Comparison of ENCODE assay signal across 9 cellular contexts in genomic region chr10:98170249-98171117, GRCh38. TPM values are rescaled to one million over a fixed set of nuclear protein-coding genes. Genes with fewer than 3 reads are reported as not detected.
DNase-seq lines count a peak whose midpoint lies in the region; ATAC-seq and TF ChIP-seq lines count a peak whose summit lies in the region.
"Had no signal": no experiment of that assay in that cellular context is flagged by ENCODE, and none has a peak within 500 bp of the region (broad histone marks: within the 10 kb centered on the region; RNA-seq: fewer than 3 reads in every experiment).

No MANE protein-coding gene starts in this region.

- H3K36me3 Mint-ChIP-seq in natural killer cell = no peaks in the 10 kb centered on the region

- TF ChIP-seq RAD21 in Ishikawa (IDR thresholded peaks at IDR 0.05; ENCODE audit: low read depth) = peak; percentile 78

- no peaks in the 10 kb centered on the region for H3K4me1 ChIP-seq in BE2C

- H3K27ac Mint-ChIP-seq in natural killer cell = peak overlapping the region in 1 of 2 donors; percentile 54

- TF ChIP-seq CTCF in BE2C (IDR thresholded peaks at IDR 0.05; ENCODE audit: low read depth, low read length) (peak; percentile 80), GM06990 (IDR thresholded peaks at IDR 0.05; ENCODE audit: insufficient read depth, low read length, poor library complexity, severe bottlenecking) (peak; percentile 68), natural killer cell (IDR thresholded peaks at IDR 0.05) (peak; percentile 73)

- TF ChIP-seq EP300 in Ishikawa (IDR thresholded peaks at IDR 0.05; ENCODE audit: borderline replicate concordance) = no peak

- no peaks in the 10 kb centered on the region for H3K27me3 Mint-ChIP-seq in natural killer cell (ENCODE audit: low read depth in 2 of 2)
- H3K27me3 Mint-ChIP-seq: natural killer cell treated with Interleukin-12 subunit alpha and Interleukin-12 subunit beta and Interleukin-15 and Interleukin-18, amount 100 ng/mL, for 72 hours had no signal

- peaks cover 59 to 66% of the 10 kb centered on the region in 2 donors for H3K4me1 Mint-ChIP-seq in natural killer cell

- intact Hi-C loops in natural killer cell (cut with micrococcal nuclease) = no loop called here

- no peaks in the 10 kb centered on the region; the same call in 1 of the 2 replicates for H3K36me3 ChIP-seq in BE2C
- H3K36me3 ChIP-seq in GM06990 (ENCODE audit: control insufficient read depth, insufficient read depth, low read length) = peaks cover 3% of the 10 kb centered on the region

- H3K9me3 Mint-ChIP-seq in natural killer cell = no peaks in the 10 kb centered on the region
- H3K9me3 Mint-ChIP-seq: natural killer cell treated with Interleukin-12 subunit alpha and Interleukin-12 subunit beta and Interleukin-15 and Interleukin-18, amount 100 ng/mL, for 72 hours had no signal

- H3K27me3 ChIP-seq in BE2C (no peaks in the 10 kb centered on the region), GM06990 (replicated peaks; ENCODE audit: control insufficient read depth, insufficient read depth, low read length) (no peaks in the 10 kb centered on the region)

- peak; percentile 61 for DNase-seq in BE2C
- peak; percentile 18 for DNase-seq in GM06990 (ENCODE audit: extremely low read depth, insufficient read length)
- peak; percentile 36 for DNase-seq in SW480 (ENCODE audit: low spot score)
- DNase-seq in natural killer cell = no peak

- H3K4me3 ChIP-seq in BE2C (ENCODE audit: low read depth, low read length) (no peak overlapping the region), GM06990 (replicated peaks; ENCODE audit: low read depth, low read length) (no peak overlapping the region)

- H3K4me3 Mint-ChIP-seq in natural killer cell = no peak overlapping the region
- H3K4me3 Mint-ChIP-seq: natural killer cell treated with Interleukin-12 subunit alpha and Interleukin-12 subunit beta and Interleukin-15 and Interleukin-18, amount 100 ng/mL, for 72 hours had no signal

- peak; percentile 69 for ATAC-seq in esophagus mucosa
- ATAC-seq in natural killer cell = peak; percentile 53 to 64 (median 61)
- no peak for ATAC-seq in GM21423 (IDR thresholded peaks at IDR 0.05; ENCODE audit: unreplicated experiment)
- ATAC-seq in HG02970 (IDR thresholded peaks at IDR 0.05; ENCODE audit: low FRiP score, unreplicated experiment) = no peak

- H3K9me3 ChIP-seq in BE2C = no peaks in the 10 kb centered on the region

TF ChIP-seq in Ishikawa, 13 proteins besides CTCF, POLR2A, EP300 and RAD21:
- TF ChIP-seq, protein P1, sequence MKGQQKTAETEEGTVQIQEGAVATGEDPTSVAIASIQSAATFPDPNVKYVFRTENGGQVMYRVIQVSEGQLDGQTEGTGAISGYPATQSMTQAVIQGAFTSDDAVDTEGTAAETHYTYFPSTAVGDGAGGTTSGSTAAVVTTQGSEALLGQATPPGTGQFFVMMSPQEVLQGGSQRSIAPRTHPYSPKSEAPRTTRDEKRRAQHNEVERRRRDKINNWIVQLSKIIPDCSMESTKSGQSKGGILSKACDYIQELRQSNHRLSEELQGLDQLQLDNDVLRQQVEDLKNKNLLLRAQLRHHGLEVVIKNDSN (IDR thresholded peaks at IDR 0.05) = no peak
- TF ChIP-seq TEAD4 (IDR thresholded peaks at IDR 0.05) (peak; percentile 76), NFIC (IDR thresholded peaks at IDR 0.05) (0 out of 2 replicates have a peak, but pooled peaks have one; percentile 10)
TF ChIP-seq in Ishikawa: peak in this region for 2.

RNA-seq across cellular contexts. Expression of gene R3HCC1L, which starts 36.0 kb away (rescaled TPM):
- polyA plus RNA-seq in BE2C (2012; ENCODE audit: insufficient read depth, insufficient read length, low read depth) = 10.7 TPM
- total RNA-seq in esophagus mucosa (7.7 TPM), natural killer cell (10 to 100 TPM; 17.9 to 25.6 (median 23.3) TPM)

Comparison
In these comparisons a context has a peak if more than half of its experiments do, and no peak if none do; other contexts are left out.
1. ATAC-seq: peak in esophagus mucosa (single experiment) and natural killer cell (3 of 3); none in GM21423 (single experiment) and HG02970 (single experiment).
2. Peak in every context shown above with its lines, with median percentiles within 50 percentile points of each other: CTCF ChIP-seq.